ENCODE assay signal across 8 cellular contexts in genomic region chr14:20332386-20332945, GRCh38. TPM values are rescaled to one million over a fixed set of nuclear protein-coding genes. Genes with fewer than 3 reads are reported as not detected.
DNase-seq lines count a peak whose midpoint lies in the region; ATAC-seq and TF ChIP-seq lines count a peak whose summit lies in the region.

No MANE protein-coding gene starts in this region.

- ATAC-seq in activated T-cell treated with anti-CD3 and anti-CD28 coated beads, Interleukin-2, amount 50 U/mL, for 4 hours, result no peak

- TF ChIP-seq CTCF in HL-60 (IDR thresholded peaks at IDR 0.05; ENCODE audit: insufficient read depth, low read length) (no peak), adrenal gland (IDR thresholded peaks at IDR 0.05) (peak in 1 of 6 experiments; percentile 4), spleen (IDR thresholded peaks at IDR 0.05 in 8 of 11, conservative IDR thresholded peaks at IDR 0.05 in 3 of 11) (no peak)

- H3K36me3 Mint-ChIP-seq in activated T-cell treated with anti-CD3 and anti-CD28 coated beads, Interleukin-2, amount 50 U/mL, for 4 hours (ENCODE audit: insufficient read depth), result peaks cover 2% of the 10 kb centered on the region

- no peaks in the 10 kb centered on the region for H3K27me3 Mint-ChIP-seq in activated T-cell treated with anti-CD3 and anti-CD28 coated beads, Interleukin-2, amount 50 U/mL, for 4 hours (ENCODE audit: low read depth)

- H3K27ac ChIP-seq in HL-60 (replicated peaks) (peak overlapping the region; percentile 66), adrenal gland (peak overlapping the region; percentile 73 to 92 (median 81)), iPS-20b (ENCODE audit: low read length) (peak overlapping the region; percentile 69), spleen (peak overlapping the region; percentile 64 to 87 (median 84))

- H3K9me3 Mint-ChIP-seq in activated T-cell treated with anti-CD3 and anti-CD28 coated beads, Interleukin-2, amount 50 U/mL, for 4 hours, result no peaks in the 10 kb centered on the region

- H3K36me3 ChIP-seq in adrenal gland (replicated peaks in 1 of 2), result no peaks in the 10 kb centered on the region
- H3K36me3 ChIP-seq in iPS-20b (ENCODE audit: insufficient read depth, low read depth, low read length), result peaks cover 37% of the 10 kb centered on the region
- peaks cover 0 to 12% (median 0%) of the 10 kb centered on the region in 6 donors for H3K36me3 ChIP-seq in spleen

- WGBS in adrenal gland, 4 donors, result 1 to 3% (median 2%) methylated on average over 9 of the region's 9 CpGs
- 7 to 14% (median 8%) methylated on average over 9 of the region's 9 CpGs for whole genome bisulfite sequencing in spleen, 5 donors

- H3K4me1 ChIP-seq in adrenal gland (replicated peaks in 1 of 2), result peaks cover 10 to 21% of the 10 kb centered on the region in 2 donors
- peaks cover 9% of the 10 kb centered on the region; the same call in 1 of the 2 replicates for H3K4me1 ChIP-seq in iPS-20b (ENCODE audit: insufficient read depth, low read length)
- peaks cover 12 to 54% (median 33%) of the 10 kb centered on the region in 6 donors for H3K4me1 ChIP-seq in spleen

- intact Hi-C loops in adrenal gland (cut with DNase I) (no loop called here), spleen (cut with DNase I; ENCODE audit: low total_unique reads) (no loop called here)

- H3K4me1 Mint-ChIP-seq in activated T-cell treated with anti-CD3 and anti-CD28 coated beads, Interleukin-2, amount 50 U/mL, for 4 hours (ENCODE audit: low read depth), result peaks cover 29% of the 10 kb centered on the region

- TF ChIP-seq POLR2A in adrenal gland (IDR thresholded peaks at IDR 0.05) (no peak), spleen (IDR thresholded peaks at IDR 0.05) (no peak)

- DNase-seq in activated T-cell treated with anti-CD3 and anti-CD28 coated beads, Interleukin-2, amount 50 U/mL, for 4 hours, result no peak
- no peak for DNase-seq in activated T-cell treated with anti-CD3 and anti-CD28 coated beads, Interleukin-2, amount 50 U/mL, for 1 hour
- DNase-seq in HL-60 (ENCODE audit: low read depth in 1 of 2, low spot score in 1 of 2) (no peak), adrenal gland (peak in 4 of 7 donors; percentile 55 to 61 (median 58)), spleen (no peak), NCI-H345 (lab: John Stamatoyannopoulos, UW) (no peak), SHP77 treated with DMSO at 0.1 percent for 48 hours (lab: John Stamatoyannopoulos, UW) (no peak)

- H3K9me3 ChIP-seq in adrenal gland (replicated peaks in 1 of 3), result no peaks in the 10 kb centered on the region
- H3K9me3 ChIP-seq in iPS-20b (ENCODE audit: insufficient read depth, low read depth, low read length), result no peaks in the 10 kb centered on the region
- H3K9me3 ChIP-seq in spleen, result no peaks in the 10 kb centered on the region

- peak overlapping the region; percentile 52 for H3K4me3 ChIP-seq in HL-60 (replicated peaks; ENCODE audit: insufficient read depth, low read length)
- H3K4me3 ChIP-seq in adrenal gland, result peak overlapping the region; percentile 2 to 84 (median 66)
- peak overlapping the region; percentile 84 for H3K4me3 ChIP-seq in iPS-20b (ENCODE audit: low read length)
- H3K4me3 ChIP-seq in spleen, result peak overlapping the region; percentile 63 to 80 (median 74)

- H3K4me3 Mint-ChIP-seq in activated T-cell treated with anti-CD3 and anti-CD28 coated beads, Interleukin-2, amount 50 U/mL, for 4 hours, result peak overlapping the region; percentile 96

- peak overlapping the region; percentile 95 for H3K9ac ChIP-seq in iPS-20b (ENCODE audit: low read depth, low read length)

- H3K27me3 ChIP-seq in HL-60 (ENCODE audit: insufficient read depth, poor library complexity, severe bottlenecking), result no peaks in the 10 kb centered on the region
- no peaks in the 10 kb centered on the region for H3K27me3 ChIP-seq in adrenal gland
- H3K27me3 ChIP-seq in iPS-20b (ENCODE audit: insufficient read depth, low read length), result no peaks in the 10 kb centered on the region
- H3K27me3 ChIP-seq in spleen (replicated peaks in 1 of 7), result no peaks in the 10 kb centered on the region

RNA-seq across cellular contexts. Expression of gene CCNB1IP1, which starts 0.6 kb away (rescaled TPM):
- 10 to 100 TPM; 28.9 to 38.0 (median 33.0) TPM for total RNA-seq in activated T-cell treated with anti-CD3 and anti-CD28 coated beads, Interleukin-2, amount 50 U/mL, for 4 hours
- total RNA-seq in adrenal gland (10 to 100 TPM; 16.8 to 42.7 (median 29.4) TPM), spleen (10 to 100 TPM; 21.1 to 32.8 (median 27.9) TPM)
- polyA plus RNA-seq in adrenal gland (10 to 100 TPM; 21.2 to 62.5 (median 41.9) TPM), spleen (10 to 100 TPM; 30.4 to 49.1 (median 43.6) TPM)

RNA-seq across cellular contexts. Expression of gene PARP2, which starts 11.0 kb away (rescaled TPM):
- total RNA-seq in activated T-cell treated with anti-CD3 and anti-CD28 coated beads, Interleukin-2, amount 50 U/mL, for 4 hours, result 10 to 100 TPM; 16.9 to 22.9 (median 22.1) TPM
- total RNA-seq in adrenal gland, result 10 to 100 TPM in 6 of 8 donors, 1 to 10 TPM in 2; 8.5 to 25.5 (median 20.0) TPM
- 10 to 100 TPM; 30.5 to 55.2 (median 33.9) TPM for polyA plus RNA-seq in adrenal gland
- 10 to 100 TPM; 10.9 to 25.0 (median 17.2) TPM for total RNA-seq in spleen
- 10 to 100 TPM in 2 of 3 donors, 1 to 10 TPM in 1; 9.1 to 12.0 (median 11.3) TPM for polyA plus RNA-seq in spleen

RNA-seq across cellular contexts. Expression of gene TTC5, which starts 26.7 kb away (rescaled TPM):
- total RNA-seq in activated T-cell treated with anti-CD3 and anti-CD28 coated beads, Interleukin-2, amount 50 U/mL, for 4 hours, result 10 to 100 TPM; 40.3 to 41.9 (median 41.5) TPM
- total RNA-seq in adrenal gland (10 to 100 TPM in 6 of 8 donors, 1 to 10 TPM in 2; 7.9 to 28.6 (median 16.6) TPM), spleen (10 to 100 TPM; 12.5 to 21.9 (median 18.8) TPM)
- polyA plus RNA-seq in adrenal gland (10 to 100 TPM in 1 of 3 donors, 1 to 10 TPM in 2; 3.9 to 12.7 (median 9.2) TPM), spleen (1 to 10 TPM; 5.9 to 7.2 (median 6.7) TPM)

Comparison
In these comparisons a context has a peak if more than half of its experiments do, and no peak if none do; other contexts are left out.
1. DNase-seq: peak in adrenal gland (4 of 7); none in activated T-cell treated with anti-CD3 and anti-CD28 coated beads, Interleukin-2, amount 50 U/mL, for 4 hours (single experiment), activated T-cell treated with anti-CD3 and anti-CD28 coated beads, Interleukin-2, amount 50 U/mL, for 1 hour (single experiment), HL-60 (0 of 2), spleen (single experiment), NCI-H345 (single experiment) and SHP77 treated with DMSO at 0.1 percent for 48 hours (single experiment).
2. Peak in every context shown above with its lines, with median percentiles within 50 percentile points of each other: H3K27ac ChIP-seq and H3K4me3 ChIP-seq.